Comparison of ENCODE assay signal across 1 cellular context in the genomic region with DNA sequence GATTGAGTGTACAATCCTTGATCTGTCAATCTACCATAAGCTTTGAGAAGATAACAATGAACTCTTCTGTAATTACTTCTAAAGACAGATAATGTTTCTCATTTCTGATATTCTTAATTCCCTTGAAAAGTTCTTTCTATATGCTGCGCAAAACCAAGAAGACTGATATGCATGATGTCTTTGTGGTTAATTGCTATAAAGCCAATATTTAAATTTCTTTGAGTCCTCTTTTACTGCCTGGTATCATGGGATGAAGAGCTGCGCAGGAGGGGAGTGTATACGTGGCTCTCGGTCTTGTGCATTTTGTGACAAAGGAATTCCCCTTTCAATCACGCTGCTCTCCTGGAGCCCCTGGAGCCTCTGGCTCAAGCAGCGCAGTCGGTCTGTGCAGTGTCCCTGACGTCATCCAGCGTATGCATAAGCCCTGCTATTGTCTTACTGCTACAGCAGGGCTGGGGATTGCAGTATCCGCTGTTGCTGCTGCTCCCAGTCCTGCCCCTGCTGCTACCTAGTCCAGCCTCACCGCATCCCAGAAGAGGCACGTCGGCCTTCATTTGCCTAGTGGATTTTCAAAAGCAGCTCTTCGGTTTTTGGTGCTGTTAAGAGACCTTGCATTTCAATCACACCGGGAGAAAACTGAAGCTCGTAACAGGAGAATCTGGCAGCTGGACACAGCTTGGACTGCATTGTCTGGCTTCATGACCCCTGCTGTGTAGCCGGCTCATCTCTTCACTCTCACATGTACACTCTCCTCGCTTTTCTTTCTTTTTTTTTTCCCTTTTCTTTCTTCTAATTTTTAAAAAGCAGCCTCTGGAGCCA.
TF ChIP-seq lines count a peak whose summit lies in the region.

No MANE protein-coding gene starts in this region.

TF ChIP-seq in SK-N-SH, 30 proteins besides CTCF, POLR2A, EP300 and RAD21 (continued from another document):
- TF ChIP-seq YY1 (IDR thresholded peaks at IDR 0.05; ENCODE audit: low read depth) (no peak; the same call in 1 of the 2 replicates), MXI1 (IDR thresholded peaks at IDR 0.05; ENCODE audit: low read depth, low read length) (peak; percentile 93), JUND (IDR thresholded peaks at IDR 0.05) (no peak), FOXJ3 (CRISPR knock-in tag; IDR thresholded peaks at IDR 0.05) (no peak), RCOR1 (IDR thresholded peaks at IDR 0.05; ENCODE audit: low read length) (peak; percentile 69), NFIC (IDR thresholded peaks at IDR 0.05; ENCODE audit: borderline replicate concordance) (no peak), CHD2 (IDR thresholded peaks at IDR 0.05; ENCODE audit: low read length, partially characterized antibody) (peak; percentile 57), TEAD4 (IDR thresholded peaks at IDR 0.05; ENCODE audit: borderline replicate concordance, insufficient read depth) (no peak), TAF1 (IDR thresholded peaks at IDR 0.05; ENCODE audit: borderline replicate concordance, low read depth, low read length) (no peak; the same call in 1 of the 2 replicates), POLR2AphosphoS5 (IDR thresholded peaks at IDR 0.05; ENCODE audit: low read depth, low read length) (no peak), RXRA (IDR thresholded peaks at IDR 0.05; ENCODE audit: borderline replicate concordance, low read depth) (no peak), NRF1 (IDR thresholded peaks at IDR 0.05; ENCODE audit: low read depth, low read length) (peak; percentile 39; the same call in 1 of the 2 replicates), FOSL2 (IDR thresholded peaks at IDR 0.05; ENCODE audit: borderline replicate concordance, low read depth) (peak; percentile 23; the same call in 1 of the 2 replicates), FOXM1 (IDR thresholded peaks at IDR 0.05; ENCODE audit: low read depth) (no peak), ELF1 (IDR thresholded peaks at IDR 0.05) (no peak), SMC3 (IDR thresholded peaks at IDR 0.05; ENCODE audit: low read depth, low read length) (peak; percentile 26; the same call in 1 of the 2 replicates)
- TF ChIP-seq, protein P1, sequence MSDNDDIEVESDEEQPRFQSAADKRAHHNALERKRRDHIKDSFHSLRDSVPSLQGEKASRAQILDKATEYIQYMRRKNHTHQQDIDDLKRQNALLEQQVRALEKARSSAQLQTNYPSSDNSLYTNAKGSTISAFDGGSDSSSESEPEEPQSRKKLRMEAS (IDR thresholded peaks at IDR 0.05; ENCODE audit: low read depth), result peak; percentile 87
- TF ChIP-seq, protein P2, sequence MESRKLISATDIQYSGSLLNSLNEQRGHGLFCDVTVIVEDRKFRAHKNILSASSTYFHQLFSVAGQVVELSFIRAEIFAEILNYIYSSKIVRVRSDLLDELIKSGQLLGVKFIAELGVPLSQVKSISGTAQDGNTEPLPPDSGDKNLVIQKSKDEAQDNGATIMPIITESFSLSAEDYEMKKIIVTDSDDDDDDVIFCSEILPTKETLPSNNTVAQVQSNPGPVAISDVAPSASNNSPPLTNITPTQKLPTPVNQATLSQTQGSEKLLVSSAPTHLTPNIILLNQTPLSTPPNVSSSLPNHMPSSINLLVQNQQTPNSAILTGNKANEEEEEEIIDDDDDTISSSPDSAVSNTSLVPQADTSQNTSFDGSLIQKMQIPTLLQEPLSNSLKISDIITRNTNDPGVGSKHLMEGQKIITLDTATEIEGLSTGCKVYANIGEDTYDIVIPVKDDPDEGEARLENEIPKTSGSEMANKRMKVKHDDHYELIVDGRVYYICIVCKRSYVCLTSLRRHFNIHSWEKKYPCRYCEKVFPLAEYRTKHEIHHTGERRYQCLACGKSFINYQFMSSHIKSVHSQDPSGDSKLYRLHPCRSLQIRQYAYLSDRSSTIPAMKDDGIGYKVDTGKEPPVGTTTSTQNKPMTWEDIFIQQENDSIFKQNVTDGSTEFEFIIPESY (IDR thresholded peaks at IDR 0.05; ENCODE audit: borderline replicate concordance, low read depth), result no peak
- TF ChIP-seq, protein P3, sequence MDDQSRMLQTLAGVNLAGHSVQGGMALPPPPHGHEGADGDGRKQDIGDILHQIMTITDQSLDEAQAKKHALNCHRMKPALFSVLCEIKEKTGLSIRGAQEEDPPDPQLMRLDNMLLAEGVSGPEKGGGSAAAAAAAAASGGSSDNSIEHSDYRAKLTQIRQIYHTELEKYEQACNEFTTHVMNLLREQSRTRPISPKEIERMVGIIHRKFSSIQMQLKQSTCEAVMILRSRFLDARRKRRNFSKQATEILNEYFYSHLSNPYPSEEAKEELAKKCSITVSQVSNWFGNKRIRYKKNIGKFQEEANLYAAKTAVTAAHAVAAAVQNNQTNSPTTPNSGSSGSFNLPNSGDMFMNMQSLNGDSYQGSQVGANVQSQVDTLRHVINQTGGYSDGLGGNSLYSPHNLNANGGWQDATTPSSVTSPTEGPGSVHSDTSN (IDR thresholded peaks at IDR 0.05), result peak; percentile 50; the same call in 1 of the 2 replicates
- TF ChIP-seq, protein P4, sequence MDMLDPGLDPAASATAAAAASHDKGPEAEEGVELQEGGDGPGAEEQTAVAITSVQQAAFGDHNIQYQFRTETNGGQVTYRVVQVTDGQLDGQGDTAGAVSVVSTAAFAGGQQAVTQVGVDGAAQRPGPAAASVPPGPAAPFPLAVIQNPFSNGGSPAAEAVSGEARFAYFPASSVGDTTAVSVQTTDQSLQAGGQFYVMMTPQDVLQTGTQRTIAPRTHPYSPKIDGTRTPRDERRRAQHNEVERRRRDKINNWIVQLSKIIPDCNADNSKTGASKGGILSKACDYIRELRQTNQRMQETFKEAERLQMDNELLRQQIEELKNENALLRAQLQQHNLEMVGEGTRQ (IDR thresholded peaks at IDR 0.05; ENCODE audit: borderline replicate concordance, low read depth, low read length), result no peak
- TF ChIP-seq, protein P5, sequence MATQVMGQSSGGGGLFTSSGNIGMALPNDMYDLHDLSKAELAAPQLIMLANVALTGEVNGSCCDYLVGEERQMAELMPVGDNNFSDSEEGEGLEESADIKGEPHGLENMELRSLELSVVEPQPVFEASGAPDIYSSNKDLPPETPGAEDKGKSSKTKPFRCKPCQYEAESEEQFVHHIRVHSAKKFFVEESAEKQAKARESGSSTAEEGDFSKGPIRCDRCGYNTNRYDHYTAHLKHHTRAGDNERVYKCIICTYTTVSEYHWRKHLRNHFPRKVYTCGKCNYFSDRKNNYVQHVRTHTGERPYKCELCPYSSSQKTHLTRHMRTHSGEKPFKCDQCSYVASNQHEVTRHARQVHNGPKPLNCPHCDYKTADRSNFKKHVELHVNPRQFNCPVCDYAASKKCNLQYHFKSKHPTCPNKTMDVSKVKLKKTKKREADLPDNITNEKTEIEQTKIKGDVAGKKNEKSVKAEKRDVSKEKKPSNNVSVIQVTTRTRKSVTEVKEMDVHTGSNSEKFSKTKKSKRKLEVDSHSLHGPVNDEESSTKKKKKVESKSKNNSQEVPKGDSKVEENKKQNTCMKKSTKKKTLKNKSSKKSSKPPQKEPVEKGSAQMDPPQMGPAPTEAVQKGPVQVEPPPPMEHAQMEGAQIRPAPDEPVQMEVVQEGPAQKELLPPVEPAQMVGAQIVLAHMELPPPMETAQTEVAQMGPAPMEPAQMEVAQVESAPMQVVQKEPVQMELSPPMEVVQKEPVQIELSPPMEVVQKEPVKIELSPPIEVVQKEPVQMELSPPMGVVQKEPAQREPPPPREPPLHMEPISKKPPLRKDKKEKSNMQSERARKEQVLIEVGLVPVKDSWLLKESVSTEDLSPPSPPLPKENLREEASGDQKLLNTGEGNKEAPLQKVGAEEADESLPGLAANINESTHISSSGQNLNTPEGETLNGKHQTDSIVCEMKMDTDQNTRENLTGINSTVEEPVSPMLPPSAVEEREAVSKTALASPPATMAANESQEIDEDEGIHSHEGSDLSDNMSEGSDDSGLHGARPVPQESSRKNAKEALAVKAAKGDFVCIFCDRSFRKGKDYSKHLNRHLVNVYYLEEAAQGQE (IDR thresholded peaks at IDR 0.05; ENCODE audit: low read depth, low read length), result 0 out of 2 replicates have a peak, but pooled peaks have one; percentile 8
- TF ChIP-seq, protein P6, sequence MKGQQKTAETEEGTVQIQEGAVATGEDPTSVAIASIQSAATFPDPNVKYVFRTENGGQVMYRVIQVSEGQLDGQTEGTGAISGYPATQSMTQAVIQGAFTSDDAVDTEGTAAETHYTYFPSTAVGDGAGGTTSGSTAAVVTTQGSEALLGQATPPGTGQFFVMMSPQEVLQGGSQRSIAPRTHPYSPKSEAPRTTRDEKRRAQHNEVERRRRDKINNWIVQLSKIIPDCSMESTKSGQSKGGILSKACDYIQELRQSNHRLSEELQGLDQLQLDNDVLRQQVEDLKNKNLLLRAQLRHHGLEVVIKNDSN (IDR thresholded peaks at IDR 0.05; ENCODE audit: borderline replicate concordance, low read depth), result no peak
